In genomic region chr7:106048621-106049020, GRCh38 we compare ENCODE assay signal across 17 cellular contexts.
DNase-seq lines count a peak whose midpoint lies in the region; ATAC-seq, FAIRE-seq and TF ChIP-seq lines count a peak whose summit lies in the region.
"Had no signal": no experiment of that assay in that cellular context is flagged by ENCODE, and none has a peak within 500 bp of the region (broad histone marks: within the 10 kb centered on the region; RNA-seq: fewer than 3 reads in every experiment).

No MANE protein-coding gene starts in this region.

- POLR2A ChIA-PET in OCI-LY7 (lab: Charles Lee): interaction anchor here (0.5 to 1.9 kb wide), 10 partner anchors 12 to 1975 kb away, joined by 3 to 10 read pairs (median 4); no protein-coding TSS in a partner anchor

- no peaks in the 10 kb centered on the region for H3K9me1 ChIP-seq in keratinocyte (ENCODE audit: control insufficient read depth, extremely low read depth, insufficient read depth, low read length)

- no TSS peak for BruUV-seq in OCI-LY7 (replicated peaks; lab: Mats Ljungman, UMichigan)

- H4K20me1 ChIP-seq in Karpas-422 (ENCODE audit: insufficient read depth, low read depth, low read length) (no peaks in the 10 kb centered on the region), OCI-LY7 (ENCODE audit: insufficient read depth, low read length) (no peaks in the 10 kb centered on the region), keratinocyte (ENCODE audit: control insufficient read depth, extremely low read depth, insufficient read depth, low read length) (no peaks in the 10 kb centered on the region), GM23248 (ENCODE audit: insufficient read depth) (no peaks in the 10 kb centered on the region)

- H3K4me1 ChIP-seq in Karpas-422 (ENCODE audit: low read length): peaks cover 78% of the 10 kb centered on the region
- peaks cover 40% of the 10 kb centered on the region for H3K4me1 ChIP-seq in OCI-LY7 (ENCODE audit: insufficient read depth, low read length, poor library complexity, severe bottlenecking)
- peaks cover 40% of the 10 kb centered on the region for H3K4me1 ChIP-seq in keratinocyte (ENCODE audit: control insufficient read depth, extremely low read depth, insufficient read depth, low read length)
- H3K4me1 ChIP-seq in GM23248 (ENCODE audit: insufficient read depth): peaks cover 13% of the 10 kb centered on the region
- H3K4me1 ChIP-seq: BE2C had no signal

- H3K27me3 ChIP-seq in Karpas-422 (ENCODE audit: low read length): no peaks in the 10 kb centered on the region
- no peaks in the 10 kb centered on the region for H3K27me3 ChIP-seq in keratinocyte (ENCODE audit: control insufficient read depth, extremely low read depth, insufficient read depth, low read length)
- peaks cover 5% of the 10 kb centered on the region for H3K27me3 ChIP-seq in GM23248 (replicated peaks; ENCODE audit: insufficient read depth)
- H3K27me3 ChIP-seq: BE2C had no signal

- in situ Hi-C loops in GM23248 (cut with MboI): loop anchor here (10.0 kb wide), 2 partner anchors 284 to 404 kb away; no protein-coding TSS in a partner anchor

- H3K36me3 ChIP-seq in Karpas-422 (ENCODE audit: insufficient read depth, low read length) (no peaks in the 10 kb centered on the region), OCI-LY7 (ENCODE audit: insufficient read depth, low read length) (peaks cover 11% of the 10 kb centered on the region; the same call in 1 of the 2 replicates), keratinocyte (ENCODE audit: control insufficient read depth in 2 of 2, extremely low read depth in 1 of 2, insufficient read depth in 2 of 2, low read length in 2 of 2) (no peaks in the 10 kb centered on the region), GM23248 (ENCODE audit: low read depth) (no peaks in the 10 kb centered on the region)
- H3K36me3 ChIP-seq: BE2C had no signal

- peak overlapping the region; percentile 85 for H3K9ac ChIP-seq in Karpas-422 (ENCODE audit: low read length)
- H3K9ac ChIP-seq in keratinocyte (ENCODE audit: control insufficient read depth, extremely low read depth, insufficient read depth, low read length): no peak overlapping the region
- H3K9ac ChIP-seq in GM23248: no peak overlapping the region

- H3K9me2 ChIP-seq in Karpas-422 (replicated peaks; ENCODE audit: insufficient read depth, low read length) (no peaks in the 10 kb centered on the region), OCI-LY7 (ENCODE audit: insufficient read depth, low read length) (no peaks in the 10 kb centered on the region), GM23248 (ENCODE audit: insufficient read depth) (no peaks in the 10 kb centered on the region)

- H3K4me3 ChIP-seq in Karpas-422 (ENCODE audit: low read length): peak overlapping the region; percentile 42
- no peak overlapping the region for H3K4me3 ChIP-seq in OCI-LY7 (ENCODE audit: low read depth, low read length, poor library complexity, severe bottlenecking)
- no peak overlapping the region for H3K4me3 ChIP-seq in keratinocyte (ENCODE audit: control insufficient read depth in 2 of 3, extremely low read depth in 1 of 3, insufficient read depth in 2 of 3, low read depth in 1 of 3, low read length in 3 of 3)
- H3K4me3 ChIP-seq in GM23248: no peak overlapping the region
- H3K4me3 ChIP-seq: GM23338 had no signal

- no peaks in the 10 kb centered on the region for H3K79me2 ChIP-seq in Karpas-422 (ENCODE audit: low read length)
- H3K79me2 ChIP-seq in OCI-LY7 (ENCODE audit: insufficient read depth, low read depth, low read length): no peaks in the 10 kb centered on the region
- H3K79me2 ChIP-seq in keratinocyte (ENCODE audit: control insufficient read depth, insufficient read depth, low read length): no peaks in the 10 kb centered on the region
- H3K79me2 ChIP-seq in GM23248 (ENCODE audit: insufficient read depth): no peaks in the 10 kb centered on the region

- no peak for FAIRE-seq in keratinocyte (lab: Jason Lieb, UNC)
- FAIRE-seq: A204.1, GM18507, HepG2, HTR-8/SVneo had no signal

- intact Hi-C loops in OCI-LY7 (cut with micrococcal nuclease; ENCODE audit: unreplicated experiment): loop anchor here (2.0 to 10.0 kb wide), 3 partner anchors 106 to 416 kb away; no protein-coding TSS in a partner anchor

- H3K27ac ChIP-seq in Karpas-422 (ENCODE audit: low read length): peak overlapping the region; percentile 99
- no peak overlapping the region for H3K27ac ChIP-seq in OCI-LY7 (ENCODE audit: low read depth, low read length, poor library complexity, severe bottlenecking)
- no peak overlapping the region for H3K27ac ChIP-seq in keratinocyte (ENCODE audit: control insufficient read depth, insufficient read depth, low read length)
- H3K27ac ChIP-seq in GM23248: no peak overlapping the region
- H3K27ac ChIP-seq: C4-2B had no signal

- H2AFZ ChIP-seq in Karpas-422 (ENCODE audit: low read length) (no peak overlapping the region), OCI-LY7 (ENCODE audit: low read length) (no peak overlapping the region; the same call in 1 of the 2 replicates), keratinocyte (ENCODE audit: control insufficient read depth, low read length) (no peak overlapping the region), GM23248 (no peak overlapping the region)
- H2AFZ ChIP-seq: GM23338 had no signal

- ATAC-seq in HG03378 (IDR thresholded peaks at IDR 0.05; ENCODE audit: unreplicated experiment) (no peak), HG02852 (IDR thresholded peaks at IDR 0.05; ENCODE audit: unreplicated experiment) (no peak)
- ATAC-seq: GM23338, HepG2 had no signal

- DNase-seq in Karpas-422: peak; percentile 84
- DNase-seq in OCI-LY7 (ENCODE audit: low spot score): no peak
- no peak for DNase-seq in keratinocyte (ENCODE audit: low read depth, low spot score)
- DNase-seq in GM23248: no peak
- no peak for DNase-seq in DMS153 treated with DMSO at 0.1 percent for 48 hours (lab: John Stamatoyannopoulos, UW; ENCODE audit: unreplicated experiment)
- DNase-seq: BE2C; CD4-positive, alpha-beta memory T cell; DMS53; H7 had no signal

- H3F3A ChIP-seq in GM23248 (ENCODE audit: insufficient read depth): peaks cover 13% of the 10 kb centered on the region; the same call in 1 of the 2 replicates

- WGBS in GM23248 (ENCODE audit: low coverage in 1 of 2, low lambda C conversion rate in 2 of 2, missing lambda C conversion rate in 2 of 2), 2 experiments: 61 to 69% methylated on average over 3 of the region's 3 CpGs

- H3K4me2 ChIP-seq in Karpas-422 (ENCODE audit: low read depth, low read length, poor library complexity, severe bottlenecking) (peak overlapping the region; percentile 82), OCI-LY7 (ENCODE audit: low read length) (peak overlapping the region; percentile 52), keratinocyte (ENCODE audit: control insufficient read depth, extremely low read depth, insufficient read depth, low read depth, low read length) (peak overlapping the region; percentile 63), GM23248 (ENCODE audit: unreplicated experiment) (no peak overlapping the region)
- H3K4me2 ChIP-seq: GM23338 had no signal

- CTCF ChIA-PET in OCI-LY7 (lab: Charles Lee; ENCODE audit: unreplicated experiment): interaction anchor here (0.6 to 1.2 kb wide), 3 partner anchors 26 to 263 kb away, joined by 3 to 4 read pairs (median 3); no protein-coding TSS in a partner anchor

- H3K9me3 ChIP-seq in Karpas-422 (ENCODE audit: low read length) (no peaks in the 10 kb centered on the region), OCI-LY7 (ENCODE audit: low read length) (peaks cover 16% of the 10 kb centered on the region; the same call in 1 of the 2 replicates), keratinocyte (ENCODE audit: control insufficient read depth, low read depth, low read length) (no peaks in the 10 kb centered on the region), GM23248 (ENCODE audit: low read depth) (no peaks in the 10 kb centered on the region)
- H3K9me3 ChIP-seq: BE2C had no signal

- no peak for TF ChIP-seq CTCF in OCI-LY7 (conservative IDR thresholded peaks at IDR 0.05; ENCODE audit: low read length)
- TF ChIP-seq CTCF in keratinocyte (optimal IDR thresholded peaks at IDR 0.05 in 1 of 3, IDR thresholded peaks at IDR 0.05 in 1 of 3, conservative IDR thresholded peaks at IDR 0.05 in 1 of 3; ENCODE audit: extremely low read depth in 1 of 3, insufficient read depth in 2 of 3, low read length in 3 of 3): no peak

- dilution Hi-C loops in keratinocyte (cut with MboI; ENCODE audit: extremely low pct_ligation_motif_present, low sequenced_read_pairs): no loop called here
